Comparison of ENCODE assay signal across 23 cellular contexts in genomic region chr15:33256874-33257273, GRCh38. TPM values are rescaled to one million over a fixed set of nuclear protein-coding genes. Genes with fewer than 3 reads are reported as not detected.
"Had no signal": no experiment of that assay in that cellular context is flagged by ENCODE, and none has a peak within 500 bp of the region (broad histone marks: within the 10 kb centered on the region; RNA-seq: fewer than 3 reads in every experiment).

No MANE protein-coding gene starts in this region.

- H3K4me1 Mint-ChIP-seq: IgD-negative memory B cell had no signal

- H3K4me3 Mint-ChIP-seq: IgD-negative memory B cell had no signal

- H3K27me3 Mint-ChIP-seq: IgD-negative memory B cell had no signal

- H3K4me3 ChIP-seq: SJSA1, SK-N-MC had no signal

- DNase-seq: KBM-7, MV-4-11, NCI-H1048, NCI-H1105, NCI-H1417, NCI-H1436 treated with DMSO at 0.1 percent for 48 hours, NCI-H1694, NCI-H187 treated with DMSO at 0.1 percent for 48 hours, NCI-H2029 treated with DMSO at 0.1 percent for 48 hours, NCI-H2171 treated with DMSO at 0.1 percent for 48 hours, NCI-H345, NCI-H446 treated with DMSO at 0.1 percent for 48 hours, NCI-H510A treated with DMSO at 0.1 percent for 48 hours, NCI-H526, Right ventricle myocardium superior, RPMI8226, SIG-M5 had no signal

- H3K4me1 ChIP-seq: SJSA1 had no signal

- H3K27ac Mint-ChIP-seq: IgD-negative memory B cell had no signal

- H3K36me3 ChIP-seq: SJSA1 had no signal

- H3K36me3 Mint-ChIP-seq: IgD-negative memory B cell had no signal

- H3K9me3 ChIP-seq: SJSA1 had no signal

- H3K27ac ChIP-seq: HL-60, SJSA1, SK-N-MC had no signal

RNA-seq across cellular contexts. Expression of gene RYR3, which starts 53.9 kb away (rescaled TPM):
- total RNA-seq: LHCN-M2, MCF 10A, Right ventricle myocardium superior had no signal
